1 cellular context compared by ENCODE assay signal in the genomic region with DNA sequence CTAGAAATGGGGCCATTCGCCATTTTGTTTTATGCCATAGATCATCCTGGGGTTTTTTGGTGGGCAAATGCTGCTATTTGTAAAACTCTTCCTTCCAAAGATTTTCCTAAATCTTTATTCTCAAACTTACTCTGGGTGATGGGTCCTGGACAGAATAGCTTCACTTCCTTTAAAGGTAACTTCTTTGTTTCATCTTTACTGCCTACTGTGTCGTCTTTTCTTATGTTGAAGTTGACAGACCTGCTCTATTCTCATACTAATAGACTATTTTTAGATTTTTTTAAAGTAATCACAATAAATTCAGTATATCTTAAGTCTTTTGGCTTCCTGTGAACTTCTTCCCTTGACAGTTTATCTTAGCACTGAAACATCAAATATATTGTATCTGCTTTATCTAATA.
TF ChIP-seq lines count a peak whose summit lies in the region.

No MANE protein-coding gene starts in this region.

TF ChIP-seq in WTC11, 78 proteins besides CTCF, POLR2A, EP300 and RAD21 (continued from another document):
- TF ChIP-seq ZNF263 (CRISPR knock-in tag; IDR thresholded peaks at IDR 0.05; ENCODE audit: low read depth) (no peak), ESRRA (CRISPR knock-in tag; IDR thresholded peaks at IDR 0.05; ENCODE audit: borderline replicate concordance) (no peak), KAT7 (CRISPR knock-in tag; IDR thresholded peaks at IDR 0.05; ENCODE audit: borderline replicate concordance) (no peak)
- TF ChIP-seq, protein P1, sequence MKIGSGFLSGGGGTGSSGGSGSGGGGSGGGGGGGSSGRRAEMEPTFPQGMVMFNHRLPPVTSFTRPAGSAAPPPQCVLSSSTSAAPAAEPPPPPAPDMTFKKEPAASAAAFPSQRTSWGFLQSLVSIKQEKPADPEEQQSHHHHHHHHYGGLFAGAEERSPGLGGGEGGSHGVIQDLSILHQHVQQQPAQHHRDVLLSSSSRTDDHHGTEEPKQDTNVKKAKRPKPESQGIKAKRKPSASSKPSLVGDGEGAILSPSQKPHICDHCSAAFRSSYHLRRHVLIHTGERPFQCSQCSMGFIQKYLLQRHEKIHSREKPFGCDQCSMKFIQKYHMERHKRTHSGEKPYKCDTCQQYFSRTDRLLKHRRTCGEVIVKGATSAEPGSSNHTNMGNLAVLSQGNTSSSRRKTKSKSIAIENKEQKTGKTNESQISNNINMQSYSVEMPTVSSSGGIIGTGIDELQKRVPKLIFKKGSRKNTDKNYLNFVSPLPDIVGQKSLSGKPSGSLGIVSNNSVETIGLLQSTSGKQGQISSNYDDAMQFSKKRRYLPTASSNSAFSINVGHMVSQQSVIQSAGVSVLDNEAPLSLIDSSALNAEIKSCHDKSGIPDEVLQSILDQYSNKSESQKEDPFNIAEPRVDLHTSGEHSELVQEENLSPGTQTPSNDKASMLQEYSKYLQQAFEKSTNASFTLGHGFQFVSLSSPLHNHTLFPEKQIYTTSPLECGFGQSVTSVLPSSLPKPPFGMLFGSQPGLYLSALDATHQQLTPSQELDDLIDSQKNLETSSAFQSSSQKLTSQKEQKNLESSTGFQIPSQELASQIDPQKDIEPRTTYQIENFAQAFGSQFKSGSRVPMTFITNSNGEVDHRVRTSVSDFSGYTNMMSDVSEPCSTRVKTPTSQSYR (CRISPR knock-in tag; IDR thresholded peaks at IDR 0.05), result no peak
